In genomic region chr14:104099096-104100041, GRCh38 we compare ENCODE assay signal across 16 cellular contexts. TPM values are rescaled to one million over a fixed set of nuclear protein-coding genes. Genes with fewer than 3 reads are reported as not detected.
"Had no signal": no experiment of that assay in that cellular context is flagged by ENCODE, and none has a peak within 500 bp of the region (broad histone marks: within the 10 kb centered on the region; RNA-seq: fewer than 3 reads in every experiment).

No MANE protein-coding gene starts in this region.

- DNase-seq: activated CD4-positive, alpha-beta T cell treated with anti-CD3 and anti-CD28 coated beads for 36 hours; activated CD8-positive, alpha-beta memory T cell treated with anti-CD3 and anti-CD28 coated beads, Interleukin-2, amount 50 U/mL, for 4 hours; activated CD8-positive, alpha-beta T cell treated with anti-CD3 and anti-CD28 coated beads for 36 hours; activated gamma-delta T cell treated with Interleukin-2 at 50 U/mL for 16 hours; activated naive CD8-positive, alpha-beta T cell treated with anti-CD3 and anti-CD28 coated beads for 36 hours; activated T-cell treated with anti-CD3 and anti-CD28 coated beads, Interleukin-2, amount 50 U/mL, for 72 hours; hypothalamus; stimulated activated CD4-positive, alpha-beta T cell treated with anti-CD3 and anti-CD28 coated beads, Interleukin-2, amount 100 ng/mL, for 48 hours; stimulated activated naive CD8-positive, alpha-beta T cell treated with anti-CD3 and anti-CD28 coated beads, Interleukin-15, Interleukin-2, amounts not matched to agents 100 U/mL and 50 U/mL, for 24 hours; T-cell; testis; WERI-Rb-1 had no signal

- FAIRE-seq: bronchial epithelial cell, colon, pancreas had no signal

- H3K4me1 ChIP-seq: pancreas, testis had no signal

- H3K27me3 ChIP-seq: testis had no signal

- H3K4me3 ChIP-seq: gastroesophageal sphincter, pancreas, testis had no signal

- H3K27ac ChIP-seq: gastroesophageal sphincter, pancreas, testis, WERI-Rb-1 had no signal

- H3K9me3 ChIP-seq: gastroesophageal sphincter, pancreas, testis had no signal

- H3K36me3 ChIP-seq: gastroesophageal sphincter, pancreas, WERI-Rb-1 had no signal

RNA-seq across cellular contexts. Expression of gene ASPG, which starts 13.9 kb away (rescaled TPM):
- total RNA-seq: activated CD4-positive, alpha-beta T cell treated with anti-CD3 and anti-CD28 coated beads for 36 hours; activated CD8-positive, alpha-beta T cell treated with anti-CD3 and anti-CD28 coated beads for 36 hours; activated naive CD8-positive, alpha-beta T cell treated with anti-CD3 and anti-CD28 coated beads for 36 hours had no signal
